In genomic region chr9:132193227-132194110, GRCh38 we compare ENCODE assay signal across 16 cellular contexts. TPM values are rescaled to one million over a fixed set of nuclear protein-coding genes. Genes with fewer than 3 reads are reported as not detected.
DNase-seq lines count a peak whose midpoint lies in the region; TF ChIP-seq lines count a peak whose summit lies in the region.
"Had no signal": no experiment of that assay in that cellular context is flagged by ENCODE, and none has a peak within 500 bp of the region (broad histone marks: within the 10 kb centered on the region; RNA-seq: fewer than 3 reads in every experiment).

No MANE protein-coding gene starts in this region.

- H3K4me2 ChIP-seq in smooth muscle cell (no peak overlapping the region), GM23248 (ENCODE audit: unreplicated experiment) (no peak overlapping the region)
- H3K4me2 ChIP-seq: PC-9 had no signal

- H3K36me3 ChIP-seq in WERI-Rb-1 (peaks cover 25% of the 10 kb centered on the region), smooth muscle cell (ENCODE audit: low read depth) (no peaks in the 10 kb centered on the region), GM23248 (ENCODE audit: low read depth) (no peaks in the 10 kb centered on the region), tibial artery (no peaks in the 10 kb centered on the region)

- in situ Hi-C loops in GM23248 (cut with MboI): no loop called here

- H3K27ac ChIP-seq in WERI-Rb-1 (peak overlapping the region; percentile 93), temporal lobe (ENCODE audit: low read depth, low read length) (peak overlapping the region; percentile 97), smooth muscle cell (ENCODE audit: low read depth) (no peak overlapping the region), GM23248 (no peak overlapping the region), tibial artery (no peak overlapping the region)
- H3K27ac ChIP-seq: PC-9, SK-N-MC had no signal

- no peaks in the 10 kb centered on the region for H3F3A ChIP-seq in smooth muscle cell (ENCODE audit: low read depth)
- no peaks in the 10 kb centered on the region for H3F3A ChIP-seq in GM23248 (ENCODE audit: insufficient read depth)

- H2AFZ ChIP-seq in smooth muscle cell (ENCODE audit: low read depth) (no peak overlapping the region), GM23248 (no peak overlapping the region)
- H2AFZ ChIP-seq: PC-9 had no signal

- H4K20me1 ChIP-seq in smooth muscle cell (ENCODE audit: low read depth) (no peaks in the 10 kb centered on the region), GM23248 (ENCODE audit: insufficient read depth) (no peaks in the 10 kb centered on the region)

- H3K4me3 ChIP-seq in WERI-Rb-1 (ENCODE audit: low read depth, low read length) (no peak overlapping the region), smooth muscle cell (no peak overlapping the region), GM23248 (no peak overlapping the region), tibial artery (no peak overlapping the region)
- H3K4me3 ChIP-seq: PC-9, SK-N-MC had no signal

- DNase-seq in NCI-H82 (lab: John Stamatoyannopoulos, UW): peak; percentile 24
- no peak for DNase-seq in NCI-H82 treated with DMSO at 0.1 percent for 48 hours (lab: John Stamatoyannopoulos, UW; ENCODE audit: unreplicated experiment)
- no peak for DNase-seq in WERI-Rb-1
- peak; percentile 63 for DNase-seq in globus pallidus (ENCODE audit: low spot score)
- DNase-seq in smooth muscle cell (lab: John Stamatoyannopoulos, UW; ENCODE audit: unreplicated experiment): no peak
- no peak for DNase-seq in GM23248
- no peak for DNase-seq in tibial artery
- DNase-seq: Calu3; CD4-positive, CD25-positive, alpha-beta regulatory T cell; Karpas-422; MM.1S; NCI-H1930; NCI-H526; PC-9 had no signal

- 91% methylated on average over 12 of the region's 12 CpGs for WGBS in smooth muscle cell (ENCODE audit: low lambda C conversion rate)
- WGBS in GM23248 (ENCODE audit: low coverage in 1 of 2, low lambda C conversion rate in 2 of 2, missing lambda C conversion rate in 2 of 2), 2 experiments: 71% methylated on average over 12 of the region's 12 CpGs

- H3K9me2 ChIP-seq in GM23248 (ENCODE audit: insufficient read depth): no peaks in the 10 kb centered on the region

- H3K9me3 ChIP-seq in WERI-Rb-1 (ENCODE audit: severe bottlenecking) (no peaks in the 10 kb centered on the region), smooth muscle cell (replicated peaks; ENCODE audit: low read depth) (no peaks in the 10 kb centered on the region), GM23248 (ENCODE audit: low read depth) (no peaks in the 10 kb centered on the region), tibial artery (no peaks in the 10 kb centered on the region)

- H3K79me2 ChIP-seq in smooth muscle cell (ENCODE audit: low read depth): no peaks in the 10 kb centered on the region
- H3K79me2 ChIP-seq in GM23248 (ENCODE audit: insufficient read depth): no peaks in the 10 kb centered on the region

- no peaks in the 10 kb centered on the region for H3K4me1 ChIP-seq in smooth muscle cell (ENCODE audit: low read depth)
- H3K4me1 ChIP-seq in GM23248 (ENCODE audit: insufficient read depth): no peaks in the 10 kb centered on the region
- no peaks in the 10 kb centered on the region for H3K4me1 ChIP-seq in tibial artery

- H3K27me3 ChIP-seq in WERI-Rb-1 (ENCODE audit: insufficient read depth, low read depth, severe bottlenecking) (no peaks in the 10 kb centered on the region), smooth muscle cell (ENCODE audit: low read depth) (peaks cover 3% of the 10 kb centered on the region), GM23248 (replicated peaks; ENCODE audit: insufficient read depth) (no peaks in the 10 kb centered on the region; the same call in none of the 2 replicates), tibial artery (peaks cover 0 to 51% of the 10 kb centered on the region in 2 donors)

- no peak overlapping the region for H3K9ac ChIP-seq in smooth muscle cell (ENCODE audit: low read depth)
- no peak overlapping the region for H3K9ac ChIP-seq in GM23248

- intact Hi-C loops in tibial artery (cut with DNase I; ENCODE audit: low total_unique reads): no loop called here

- no peak for TF ChIP-seq CTCF in WERI-Rb-1 (IDR thresholded peaks at IDR 0.05; ENCODE audit: low read depth, low read length)
- TF ChIP-seq CTCF in smooth muscle cell (IDR thresholded peaks at IDR 0.05; ENCODE audit: borderline replicate concordance, insufficient read depth, poor library complexity, severe bottlenecking): no peak
- TF ChIP-seq CTCF in tibial artery (IDR thresholded peaks at IDR 0.05): no peak

RNA-seq across cellular contexts. Expression of gene NTNG2, which starts 31.6 kb away (rescaled TPM):
- total RNA-seq in temporal lobe (4.9 TPM), smooth muscle cell (0.36 TPM in 1 of 2 replicates, not detected in the other)
- polyA plus RNA-seq in smooth muscle cell (0.58 and 1.0 TPM in 2 replicates), GM23248 (2016; fragmentation: Nextera tagmentation; extraction: Ambion mirVana) (0.11 and 0.13 TPM in 2 replicates)
- 1.5 and 2.5 TPM in 2 replicates for total RNA-seq in GM23248 (2014; rRNA removed; shearing (Covaris generic))
- total RNA-seq: Calu3, PC-9 had no signal

Comparison
In these comparisons a context has a peak if more than half of its experiments do, and no peak if none do; other contexts are left out.
1. DNase-seq: peak in NCI-H82 (single experiment) and globus pallidus (single experiment); none in NCI-H82 treated with DMSO at 0.1 percent for 48 hours (single experiment), WERI-Rb-1 (single experiment), smooth muscle cell (single experiment), GM23248 (single experiment) and tibial artery (0 of 2).
2. H3K27ac ChIP-seq: peak in WERI-Rb-1 (single experiment) and temporal lobe (single experiment); none in smooth muscle cell (single experiment), GM23248 (single experiment) and tibial artery (0 of 2).